Comparison of ENCODE assay signal across 9 cellular contexts in genomic region chr16:66974156-66974931, GRCh38. TPM values are rescaled to one million over a fixed set of nuclear protein-coding genes. Genes with fewer than 3 reads are reported as not detected.
DNase-seq lines count a peak whose midpoint lies in the region; ATAC-seq, FAIRE-seq and TF ChIP-seq lines count a peak whose summit lies in the region.
"Not testable (repeated sequence)": the region's sequence is repeated elsewhere in the genome, so short reads cannot be mapped to it uniquely, and the experiment has no call there.
"Had no signal": no experiment of that assay in that cellular context is flagged by ENCODE, and none has a peak within 500 bp of the region (broad histone marks: within the 10 kb centered on the region; RNA-seq: fewer than 3 reads in every experiment).

No MANE protein-coding gene starts in this region.

- H3K79me2 ChIP-seq in K562 (ENCODE audit: control insufficient read depth, insufficient read depth, low read length); neural progenitor cell (ENCODE audit: low read depth): not testable (repeated sequence)

- FAIRE-seq in K562 (lab: Jason Lieb, UNC): not testable (repeated sequence)

- not testable (repeated sequence) for BruUV-seq in K562 (replicated peaks; lab: Mats Ljungman, UMichigan)

- H3K27ac ChIP-seq in CD8-positive, alpha-beta T cell (ENCODE audit: low read depth, low read length); K562 (ENCODE audit: extremely low read depth, low read depth, low read length); neural progenitor cell: not testable (repeated sequence)

- H3K4me2 ChIP-seq in K562 (ENCODE audit: insufficient read depth, low read length); neural progenitor cell: not testable (repeated sequence)

- H3K27ac Mint-ChIP-seq in CD8-positive, alpha-beta T cell: not testable (repeated sequence)
- H3K27ac Mint-ChIP-seq in T-helper 17 cell (peak overlapping the region; percentile 56), neural progenitor cell (peak overlapping the region; percentile 50)
- H3K27ac Mint-ChIP-seq in activated CD8-positive, alpha-beta T cell treated with anti-CD3 and anti-CD28 coated beads for 36 hours: peak overlapping the region; percentile 58
- H3K27ac Mint-ChIP-seq in activated T-helper 2 cell treated with anti-CD3 and anti-CD28 coated beads, Interferon-gamma antibody, Interleukin-2, Interleukin-4, amounts not matched to agents 10 μg/mL and 5 μg/mL and 100 μg/mL, durations not matched to agents 14 hours and 24 hours and 36 hours: peak overlapping the region; percentile 61

- not testable (repeated sequence) for H3K9me3 ChIP-seq in CD8-positive, alpha-beta T cell (ENCODE audit: low read length); T-helper 17 cell (ENCODE audit: control insufficient read depth, low read length, poor library complexity, severe bottlenecking); K562 (replicated peaks; ENCODE audit: control insufficient read depth, insufficient read depth, low read depth, low read length); neural progenitor cell (ENCODE audit: low read depth)

- H2AFZ ChIP-seq in K562 (ENCODE audit: low read depth, low read length): 0 out of 2 replicates have a peak overlapping the region, but pooled peaks have one; percentile 58
- H2AFZ ChIP-seq in neural progenitor cell (replicated peaks): not testable (repeated sequence)

- WGBS in K562 (ENCODE audit: insufficient coverage, low coverage, missing lambda C conversion rate): 87% methylated on average over 15 of the region's 32 CpGs

- CTCF ChIA-PET in CD8-positive, alpha-beta T cell (lab: Charles Lee): interaction anchor here (1.6 to 7.8 kb wide), 5 partner anchors 11 to 212 kb away, joined by 4 to 80 read pairs (median 54); partner anchors contain the start of genes B3GNT9, EXOC3L1 and MATCAP1
- CTCF ChIA-PET in activated CD8-positive, alpha-beta T cell treated with anti-CD3 and anti-CD28 coated beads for 36 hours (lab: Charles Lee): interaction anchor here (1.1 to 6.2 kb wide), 9 partner anchors 9 to 211 kb away, joined by 3 to 53 read pairs (median 15); partner anchors contain the start of gene CES3
- CTCF ChIA-PET in K562 (lab: Yijun Ruan, JAX; ENCODE audit: low intra/inter-chr PET ratio): not testable (repeated sequence)

- in situ Hi-C loops in K562 (cut with MboI): loop anchor here (25.0 kb wide), 2 partner anchors 188 to 438 kb away; partner anchors contain the start of genes B3GNT9, FBXL8, HSF4 and NOL3

- H3K4me1 ChIP-seq in CD8-positive, alpha-beta T cell (ENCODE audit: insufficient read depth, low read length); neural progenitor cell: not testable (repeated sequence)
- H3K4me1 ChIP-seq in K562 (replicated peaks in 1 of 2; ENCODE audit: control insufficient read depth in 2 of 2, insufficient read depth in 2 of 2, low read length in 2 of 2): peaks cover 6 to 25% of the 10 kb centered on the region in 2 experiments; a peak in 4 of 5 replicates

- not testable (repeated sequence) for H3K9ac ChIP-seq in K562 (ENCODE audit: insufficient read depth in 1 of 2, low read depth in 2 of 2, low read length in 2 of 2); neural progenitor cell

- H3F3A ChIP-seq in neural progenitor cell (ENCODE audit: low read depth): not testable (repeated sequence)

- H3K27me3 ChIP-seq in CD8-positive, alpha-beta T cell (ENCODE audit: insufficient read depth, low read length); neural progenitor cell: not testable (repeated sequence)
- peaks cover 4 to 15% of the 10 kb centered on the region in 2 experiments; a peak in 3 of 5 replicates for H3K27me3 ChIP-seq in K562 (ENCODE audit: control insufficient read depth in 2 of 2, insufficient read depth in 2 of 2, low read length in 2 of 2)

- not testable (repeated sequence) for ATAC-seq in CD8-positive, alpha-beta T cell; T-helper 17 cell; activated CD8-positive, alpha-beta T cell treated with anti-CD3 and anti-CD28 coated beads for 36 hours; K562

- peak overlapping the region; percentile 81 for H3K4me3 Mint-ChIP-seq in CD8-positive, alpha-beta T cell
- peak overlapping the region; percentile 84 for H3K4me3 Mint-ChIP-seq in T-helper 17 cell
- peak overlapping the region; percentile 72 for H3K4me3 Mint-ChIP-seq in activated CD8-positive, alpha-beta T cell treated with anti-CD3 and anti-CD28 coated beads for 36 hours
- H3K4me3 Mint-ChIP-seq in activated T-helper 2 cell treated with anti-CD3 and anti-CD28 coated beads, Interferon-gamma antibody, Interleukin-2, Interleukin-4, amounts not matched to agents 10 μg/mL and 5 μg/mL and 100 μg/mL, durations not matched to agents 14 hours and 24 hours and 36 hours (ENCODE audit: low read depth): peak overlapping the region; percentile 74
- not testable (repeated sequence) for H3K4me3 Mint-ChIP-seq in neural progenitor cell

- not testable (repeated sequence) for H4K20me1 ChIP-seq in K562 (replicated peaks; ENCODE audit: control insufficient read depth, insufficient read depth, low read length); neural progenitor cell (ENCODE audit: low read depth)

- H3K9me1 ChIP-seq in K562 (ENCODE audit: control insufficient read depth, insufficient read depth, low read length): not testable (repeated sequence)

- not testable (repeated sequence) for H3K27me3 Mint-ChIP-seq in CD8-positive, alpha-beta T cell (ENCODE audit: low read depth); T-helper 17 cell; activated CD8-positive, alpha-beta T cell treated with anti-CD3 and anti-CD28 coated beads for 36 hours; activated T-helper 2 cell treated with anti-CD3 and anti-CD28 coated beads, Interferon-gamma antibody, Interleukin-2, Interleukin-4, amounts not matched to agents 10 μg/mL and 5 μg/mL and 100 μg/mL, durations not matched to agents 14 hours and 24 hours and 36 hours (ENCODE audit: low read depth); neural progenitor cell (ENCODE audit: insufficient read depth, low read depth)

- H3K4me3 ChIP-seq in CD8-positive, alpha-beta T cell (ENCODE audit: low read depth, low read length); K562; neural progenitor cell: not testable (repeated sequence)

- not testable (repeated sequence) for H3K36me3 ChIP-seq in CD8-positive, alpha-beta T cell (ENCODE audit: insufficient read depth, low read length); K562 (ENCODE audit: control insufficient read depth, insufficient read depth, low read length); neural progenitor cell

- not testable (repeated sequence) for TF ChIP-seq CTCF in CD8-positive, alpha-beta T cell (IDR thresholded peaks at IDR 0.05); activated CD8-positive, alpha-beta T cell treated with anti-CD3 and anti-CD28 coated beads for 36 hours (IDR thresholded peaks at IDR 0.05); K562 (IDR thresholded peaks at IDR 0.05 in 2 of 3, conservative IDR thresholded peaks at IDR 0.05 in 1 of 3; ENCODE audit: insufficient read depth in 2 of 3, low read depth in 1 of 3, low read length in 3 of 3); neural progenitor cell (IDR thresholded peaks at IDR 0.05)

- not testable (repeated sequence) for TF ChIP-seq RAD21 in K562 (CRISPR knock-in tag; conservative IDR thresholded peaks at IDR 0.05 in 1 of 2, IDR thresholded peaks at IDR 0.05 in 1 of 2)

- peaks cover 11% of the 10 kb centered on the region for H3K4me1 Mint-ChIP-seq in CD8-positive, alpha-beta T cell (ENCODE audit: low read depth)
- H3K4me1 Mint-ChIP-seq in T-helper 17 cell: not testable (repeated sequence)
- peaks cover 30% of the 10 kb centered on the region for H3K4me1 Mint-ChIP-seq in activated CD8-positive, alpha-beta T cell treated with anti-CD3 and anti-CD28 coated beads for 36 hours (ENCODE audit: low read depth)
- peaks cover 36% of the 10 kb centered on the region for H3K4me1 Mint-ChIP-seq in activated T-helper 2 cell treated with anti-CD3 and anti-CD28 coated beads, Interferon-gamma antibody, Interleukin-2, Interleukin-4, amounts not matched to agents 10 μg/mL and 5 μg/mL and 100 μg/mL, durations not matched to agents 14 hours and 24 hours and 36 hours (ENCODE audit: low read depth)
- peaks cover 23% of the 10 kb centered on the region for H3K4me1 Mint-ChIP-seq in neural progenitor cell

- H3K9me3 Mint-ChIP-seq in CD8-positive, alpha-beta T cell; activated CD8-positive, alpha-beta T cell treated with anti-CD3 and anti-CD28 coated beads for 36 hours; activated T-helper 2 cell treated with anti-CD3 and anti-CD28 coated beads, Interferon-gamma antibody, Interleukin-2, Interleukin-4, amounts not matched to agents 10 μg/mL and 5 μg/mL and 100 μg/mL, durations not matched to agents 14 hours and 24 hours and 36 hours; neural progenitor cell: not testable (repeated sequence)

- intact Hi-C loops in CD8-positive, alpha-beta T cell (cut with DNase I, micrococcal nuclease); activated T-helper 2 cell treated with anti-CD3 and anti-CD28 coated beads, Interferon-gamma antibody, Interleukin-2, Interleukin-4, amounts not matched to agents 10 μg/mL and 5 μg/mL and 100 μg/mL, durations not matched to agents 14 hours and 24 hours and 36 hours (cut with micrococcal nuclease): not testable (repeated sequence)
- intact Hi-C loops in activated CD8-positive, alpha-beta T cell treated with anti-CD3 and anti-CD28 coated beads for 36 hours (cut with micrococcal nuclease): loop anchor here (10.0 kb wide), 1 partner anchor 210 kb away; the partner anchor contains the start of gene MATCAP1
- intact Hi-C loops in K562 (cut with micrococcal nuclease): loop anchor here (10.0 kb wide), 1 partner anchor 270 kb away; the partner anchor contains the start of genes FHOD1 and SLC9A5

- TF ChIP-seq POLR2A in K562 (conservative IDR thresholded peaks at IDR 0.05): not testable (repeated sequence)

- DNase-seq in CD8-positive, alpha-beta T cell; T-helper 17 cell; activated CD8-positive, alpha-beta T cell treated with anti-CD3 and anti-CD28 coated beads for 36 hours; activated T-helper 2 cell treated with anti-CD3 and anti-CD28 coated beads, Interferon-gamma antibody, Interleukin-2, Interleukin-4, amounts not matched to agents 10 μg/mL and 5 μg/mL and 100 μg/mL, durations not matched to agents 14 hours and 24 hours and 36 hours (ENCODE audit: low spot score); K562 (ENCODE audit: extremely low read depth in 1 of 4, low spot score in 3 of 4); neural progenitor cell (ENCODE audit: low spot score): not testable (repeated sequence)

- H3K36me3 Mint-ChIP-seq in CD8-positive, alpha-beta T cell; T-helper 17 cell (ENCODE audit: low read depth); activated CD8-positive, alpha-beta T cell treated with anti-CD3 and anti-CD28 coated beads for 36 hours (ENCODE audit: low read depth); activated T-helper 2 cell treated with anti-CD3 and anti-CD28 coated beads, Interferon-gamma antibody, Interleukin-2, Interleukin-4, amounts not matched to agents 10 μg/mL and 5 μg/mL and 100 μg/mL, durations not matched to agents 14 hours and 24 hours and 36 hours (ENCODE audit: low read depth); neural progenitor cell: not testable (repeated sequence)

- TF ChIP-seq EP300 in K562 (IDR thresholded peaks at IDR 0.05; ENCODE audit: low read length): not testable (repeated sequence)

- POLR2A ChIA-PET in CD8-positive, alpha-beta T cell (lab: Charles Lee): not testable (repeated sequence)
- POLR2A ChIA-PET in activated CD8-positive, alpha-beta T cell treated with anti-CD3 and anti-CD28 coated beads for 36 hours (lab: Charles Lee): interaction anchor here (1.0 to 1.4 kb wide), 5 partner anchors 11 to 69 kb away, joined by 3 to 5 read pairs (median 4); partner anchors contain the start of gene CBFB
- POLR2A ChIA-PET in K562 (lab: Yijun Ruan, JAX): interaction anchor here (0.6 to 1.6 kb wide), 2 partner anchors 10 to 31 kb away, joined by 3 to 4 read pairs; no protein-coding TSS in a partner anchor

RNA-seq across cellular contexts. Expression of gene CES3, which starts 13.3 kb away (rescaled TPM):
- total RNA-seq in CD8-positive, alpha-beta T cell: 1 to 10 TPM in 1 of 2 experiments, under 1 TPM in 1; 0.71 to 1.2 TPM
- total RNA-seq in T-helper 17 cell: 1 to 10 TPM in 1 of 2 donors, under 1 TPM in 1; 0.63 to 1.3 TPM
- 1 to 10 TPM; 2.1 to 2.9 TPM for total RNA-seq in activated CD8-positive, alpha-beta T cell treated with anti-CD3 and anti-CD28 coated beads for 36 hours
- total RNA-seq in activated T-helper 2 cell treated with anti-CD3 and anti-CD28 coated beads, Interferon-gamma antibody, Interleukin-2, Interleukin-4, amounts not matched to agents 10 μg/mL and 5 μg/mL and 100 μg/mL, durations not matched to agents 14 hours and 24 hours and 36 hours: 9.4 and 10.6 TPM in 2 replicates
- 3.7 and 10.0 TPM in 2 replicates for total RNA-seq in K562 (2011; cell fraction: chromatin; rRNA removed; ENCODE audit: low replicate concordance)
- total RNA-seq in K562 (2011; cell fraction: nucleolus; rRNA removed): 6.3 and 12.5 TPM in 2 replicates
- total RNA-seq in K562 (2011; cell fraction: nucleoplasm; rRNA removed): 4.3 and 6.3 TPM in 2 replicates
- 0.68 and 2.0 TPM in 2 replicates for total RNA-seq in K562 (2014; rRNA removed)
- 0.61 and 0.65 TPM in 2 replicates for total RNA-seq in K562 (2014; rRNA removed; fragmentation: Illumina TruSeq; extraction: Trizol)
- 1.0 and 1.7 TPM in 2 replicates for total RNA-seq in K562 (2015; rRNA removed; fragmentation: Illumina TruSeq; extraction: Trizol)
- total RNA-seq in K562 (2021): 2.2 and 2.8 TPM in 2 replicates
- 0.60 and 4.4 TPM in 2 replicates for polyA plus RNA-seq in K562 (2011; rRNA removed)
- polyA plus RNA-seq in K562 (2011; cell fraction: cytosol; rRNA removed): 0.57 and 2.3 TPM in 2 replicates
- 8.2 and 24.8 TPM in 2 replicates for polyA plus RNA-seq in K562 (2011; cell fraction: nucleus; rRNA removed)
- 1.2 and 3.3 TPM in 2 replicates for polyA plus RNA-seq in K562 (2012)
- polyA plus RNA-seq in K562 (2014; fragmentation: Illumina TruSeq; extraction: Trizol): 0.98 and 1.2 TPM in 2 replicates
- polyA plus RNA-seq in K562 (2014; fragmentation: Nextera tagmentation; extraction: Ambion mirVana): under 1 TPM; 0.06 TPM
- polyA plus RNA-seq in K562 (2014; rRNA removed): 1.3 and 3.1 TPM in 2 replicates
- 1.1 and 2.1 TPM in 2 replicates for polyA minus RNA-seq in K562 (2011; rRNA and poly(A)+ RNA removed)
- 2.2 TPM in 1 of 2 replicates, not detected in the other for polyA minus RNA-seq in K562 (2011; cell fraction: cytosol; rRNA and poly(A)+ RNA removed)
- 3.6 and 18.4 TPM in 2 replicates for polyA minus RNA-seq in K562 (2011; cell fraction: nucleus; rRNA and poly(A)+ RNA removed)
- total RNA-seq in neural progenitor cell (ENCODE audit: low replicate concordance): 5.7 and 13.4 TPM in 2 replicates

RNA-seq across cellular contexts. Expression of gene CES4A, which starts 14.0 kb away (rescaled TPM):
- 1 to 10 TPM; 5.6 TPM for total RNA-seq in CD8-positive, alpha-beta T cell
- total RNA-seq in T-helper 17 cell (10 to 100 TPM; 17.8 to 20.0 TPM), K562 (2014; rRNA removed) (0.09 TPM in 1 of 2 replicates, not detected in the other), K562 (2014; rRNA removed; fragmentation: Illumina TruSeq; extraction: Trizol) (not detected in 2 replicates), K562 (2015; rRNA removed; fragmentation: Illumina TruSeq; extraction: Trizol) (not detected in 2 replicates), K562 (2021) (0.20 TPM in 1 of 2 replicates, not detected in the other), neural progenitor cell (ENCODE audit: low replicate concordance) (0.22 and 1.8 TPM in 2 replicates)
- total RNA-seq in activated CD8-positive, alpha-beta T cell treated with anti-CD3 and anti-CD28 coated beads for 36 hours: 1 to 10 TPM; 4.5 to 5.9 TPM
- total RNA-seq in activated T-helper 2 cell treated with anti-CD3 and anti-CD28 coated beads, Interferon-gamma antibody, Interleukin-2, Interleukin-4, amounts not matched to agents 10 μg/mL and 5 μg/mL and 100 μg/mL, durations not matched to agents 14 hours and 24 hours and 36 hours: 29.8 and 30.1 TPM in 2 replicates
- 0.58 and 1.8 TPM in 2 replicates for total RNA-seq in K562 (2011; cell fraction: chromatin; rRNA removed; ENCODE audit: low replicate concordance)
- 0.13 and 0.83 TPM in 2 replicates for total RNA-seq in K562 (2011; cell fraction: nucleolus; rRNA removed)
- total RNA-seq in K562 (2011; cell fraction: nucleoplasm; rRNA removed): 0.61 and 1.7 TPM in 2 replicates
- polyA plus RNA-seq in K562 (2011; rRNA removed) (0.04 and 0.11 TPM in 2 replicates), K562 (2014; fragmentation: Illumina TruSeq; extraction: Trizol) (not detected in 2 replicates), K562 (2014; fragmentation: Nextera tagmentation; extraction: Ambion mirVana) (under 1 TPM in 1 of 2 experiments, not detected in 1; 0.13 TPM), K562 (2014; rRNA removed) (not detected in 2 replicates)
- polyA plus RNA-seq in K562 (2011; cell fraction: cytosol; rRNA removed): 0.12 TPM in 1 of 2 replicates, not detected in the other
- 0.22 and 0.54 TPM in 2 replicates for polyA plus RNA-seq in K562 (2011; cell fraction: nucleus; rRNA removed)
- 0.03 and 0.10 TPM in 2 replicates for polyA plus RNA-seq in K562 (2012)
- not detected in 2 replicates for polyA minus RNA-seq in K562 (2011; rRNA and poly(A)+ RNA removed)
- not detected in 2 replicates for polyA minus RNA-seq in K562 (2011; cell fraction: cytosol; rRNA and poly(A)+ RNA removed)
- not detected in 2 replicates for polyA minus RNA-seq in K562 (2011; cell fraction: nucleus; rRNA and poly(A)+ RNA removed)

RNA-seq across cellular contexts. Expression of gene CES2, which starts 39.0 kb away (rescaled TPM):
- total RNA-seq in CD8-positive, alpha-beta T cell: 10 to 100 TPM; 62.9 to 67.0 TPM
- total RNA-seq in T-helper 17 cell: 10 to 100 TPM; 33.1 to 36.8 TPM
- total RNA-seq in activated CD8-positive, alpha-beta T cell treated with anti-CD3 and anti-CD28 coated beads for 36 hours: 10 to 100 TPM; 24.7 to 24.9 TPM
- 35.3 and 36.8 TPM in 2 replicates for total RNA-seq in activated T-helper 2 cell treated with anti-CD3 and anti-CD28 coated beads, Interferon-gamma antibody, Interleukin-2, Interleukin-4, amounts not matched to agents 10 μg/mL and 5 μg/mL and 100 μg/mL, durations not matched to agents 14 hours and 24 hours and 36 hours
- total RNA-seq in K562 (2011; cell fraction: chromatin; rRNA removed; ENCODE audit: low replicate concordance): 47.2 and 114 TPM in 2 replicates
- 82.2 and 90.6 TPM in 2 replicates for total RNA-seq in K562 (2011; cell fraction: nucleolus; rRNA removed)
- 50.4 and 59.2 TPM in 2 replicates for total RNA-seq in K562 (2011; cell fraction: nucleoplasm; rRNA removed)
- 35.0 and 38.1 TPM in 2 replicates for total RNA-seq in K562 (2014; rRNA removed)
- 15.2 and 16.8 TPM in 2 replicates for total RNA-seq in K562 (2014; rRNA removed; fragmentation: Illumina TruSeq; extraction: Trizol)
- total RNA-seq in K562 (2015; rRNA removed; fragmentation: Illumina TruSeq; extraction: Trizol): 23.6 and 24.4 TPM in 2 replicates
- total RNA-seq in K562 (2021): 33.5 and 37.9 TPM in 2 replicates
- 14.0 and 14.1 TPM in 2 replicates for polyA plus RNA-seq in K562 (2011; rRNA removed)
- polyA plus RNA-seq in K562 (2011; cell fraction: cytosol; rRNA removed): 14.0 and 32.8 TPM in 2 replicates
- polyA plus RNA-seq in K562 (2011; cell fraction: nucleus; rRNA removed): 17.8 and 25.2 TPM in 2 replicates
- polyA plus RNA-seq in K562 (2012): 22.3 and 36.1 TPM in 2 replicates
- polyA plus RNA-seq in K562 (2014; fragmentation: Illumina TruSeq; extraction: Trizol): 24.9 and 28.4 TPM in 2 replicates
- 1 to 10 TPM; 2.2 to 2.4 TPM for polyA plus RNA-seq in K562 (2014; fragmentation: Nextera tagmentation; extraction: Ambion mirVana)
- polyA plus RNA-seq in K562 (2014; rRNA removed): 27.7 and 28.3 TPM in 2 replicates
- polyA minus RNA-seq in K562 (2011; rRNA and poly(A)+ RNA removed): 11.9 and 18.9 TPM in 2 replicates
- polyA minus RNA-seq in K562 (2011; cell fraction: cytosol; rRNA and poly(A)+ RNA removed): 22.0 and 22.2 TPM in 2 replicates
- 44.2 and 45.3 TPM in 2 replicates for polyA minus RNA-seq in K562 (2011; cell fraction: nucleus; rRNA and poly(A)+ RNA removed)
- 11.1 and 20.9 TPM in 2 replicates for total RNA-seq in neural progenitor cell (ENCODE audit: low replicate concordance)

RNA-seq across cellular contexts. Expression of gene CIAO2B, which starts 40.1 kb away (rescaled TPM):
- total RNA-seq in CD8-positive, alpha-beta T cell: 10 to 100 TPM; 55.0 to 58.2 TPM
- total RNA-seq in T-helper 17 cell (10 to 100 TPM; 50.3 to 51.0 TPM), K562 (2014; rRNA removed) (147 and 189 TPM in 2 replicates), K562 (2014; rRNA removed; fragmentation: Illumina TruSeq; extraction: Trizol) (57.6 and 86.8 TPM in 2 replicates), K562 (2015; rRNA removed; fragmentation: Illumina TruSeq; extraction: Trizol) (104 and 111 TPM in 2 replicates), K562 (2021) (99.4 and 104 TPM in 2 replicates), neural progenitor cell (ENCODE audit: low replicate concordance) (55.5 and 76.0 TPM in 2 replicates)
- total RNA-seq in activated CD8-positive, alpha-beta T cell treated with anti-CD3 and anti-CD28 coated beads for 36 hours: 100 to 1,000 TPM; 150 to 162 TPM
- 161 and 165 TPM in 2 replicates for total RNA-seq in activated T-helper 2 cell treated with anti-CD3 and anti-CD28 coated beads, Interferon-gamma antibody, Interleukin-2, Interleukin-4, amounts not matched to agents 10 μg/mL and 5 μg/mL and 100 μg/mL, durations not matched to agents 14 hours and 24 hours and 36 hours
- 10.4 and 40.1 TPM in 2 replicates for total RNA-seq in K562 (2011; cell fraction: chromatin; rRNA removed; ENCODE audit: low replicate concordance)
- 65.7 and 75.7 TPM in 2 replicates for total RNA-seq in K562 (2011; cell fraction: nucleolus; rRNA removed)
- total RNA-seq in K562 (2011; cell fraction: nucleoplasm; rRNA removed): 39.2 and 45.6 TPM in 2 replicates
- polyA plus RNA-seq in K562 (2011; rRNA removed) (146 and 161 TPM in 2 replicates), K562 (2014; fragmentation: Illumina TruSeq; extraction: Trizol) (113 and 154 TPM in 2 replicates), K562 (2014; fragmentation: Nextera tagmentation; extraction: Ambion mirVana) (100 to 1,000 TPM; 104 to 122 TPM), K562 (2014; rRNA removed) (182 and 250 TPM in 2 replicates)
- polyA plus RNA-seq in K562 (2011; cell fraction: cytosol; rRNA removed): 295 and 471 TPM in 2 replicates
- 117 and 133 TPM in 2 replicates for polyA plus RNA-seq in K562 (2011; cell fraction: nucleus; rRNA removed)
- 198 and 206 TPM in 2 replicates for polyA plus RNA-seq in K562 (2012)
- 67.2 and 95.6 TPM in 2 replicates for polyA minus RNA-seq in K562 (2011; rRNA and poly(A)+ RNA removed)
- polyA minus RNA-seq in K562 (2011; cell fraction: cytosol; rRNA and poly(A)+ RNA removed): 68.9 and 80.4 TPM in 2 replicates
- polyA minus RNA-seq in K562 (2011; cell fraction: nucleus; rRNA and poly(A)+ RNA removed): 16.6 and 19.4 TPM in 2 replicates

RNA-seq across cellular contexts. Expression of gene RRAD, which starts 49.0 kb away (rescaled TPM):
- total RNA-seq in CD8-positive, alpha-beta T cell: under 1 TPM; 0.67 to 0.76 TPM
- total RNA-seq in T-helper 17 cell: under 1 TPM; 0.52 to 0.67 TPM
- 1 to 10 TPM in 1 of 2 experiments, under 1 TPM in 1; 0.61 to 1.1 TPM for total RNA-seq in activated CD8-positive, alpha-beta T cell treated with anti-CD3 and anti-CD28 coated beads for 36 hours
- total RNA-seq in activated T-helper 2 cell treated with anti-CD3 and anti-CD28 coated beads, Interferon-gamma antibody, Interleukin-2, Interleukin-4, amounts not matched to agents 10 μg/mL and 5 μg/mL and 100 μg/mL, durations not matched to agents 14 hours and 24 hours and 36 hours: 1.2 and 1.8 TPM in 2 replicates
- total RNA-seq in K562 (2011; cell fraction: chromatin; rRNA removed; ENCODE audit: low replicate concordance): not detected in 2 replicates
- total RNA-seq in K562 (2011; cell fraction: nucleolus; rRNA removed): 0.79 and 1.2 TPM in 2 replicates
- total RNA-seq in K562 (2011; cell fraction: nucleoplasm; rRNA removed): 0.44 TPM in 1 of 2 replicates, not detected in the other
- total RNA-seq in K562 (2014; rRNA removed): 0.09 and 0.12 TPM in 2 replicates
- not detected in 2 replicates for total RNA-seq in K562 (2014; rRNA removed; fragmentation: Illumina TruSeq; extraction: Trizol)
- total RNA-seq in K562 (2015; rRNA removed; fragmentation: Illumina TruSeq; extraction: Trizol): not detected in 2 replicates
- 0.13 and 0.16 TPM in 2 replicates for total RNA-seq in K562 (2021)
- 0.05 and 0.20 TPM in 2 replicates for polyA plus RNA-seq in K562 (2011; rRNA removed)
- polyA plus RNA-seq in K562 (2011; cell fraction: cytosol; rRNA removed): 0.28 and 0.65 TPM in 2 replicates
- polyA plus RNA-seq in K562 (2011; cell fraction: nucleus; rRNA removed): 0.20 and 0.71 TPM in 2 replicates
- 0.12 and 1.1 TPM in 2 replicates for polyA plus RNA-seq in K562 (2012)
- polyA plus RNA-seq in K562 (2014; fragmentation: Illumina TruSeq; extraction: Trizol): not detected in 2 replicates
- polyA plus RNA-seq in K562 (2014; fragmentation: Nextera tagmentation; extraction: Ambion mirVana): not detected
- polyA plus RNA-seq in K562 (2014; rRNA removed): 0.12 TPM in 1 of 2 replicates, not detected in the other
- 0.14 TPM in 1 of 2 replicates, not detected in the other for polyA minus RNA-seq in K562 (2011; rRNA and poly(A)+ RNA removed)
- 0.95 TPM in 1 of 2 replicates, not detected in the other for polyA minus RNA-seq in K562 (2011; cell fraction: cytosol; rRNA and poly(A)+ RNA removed)
- 0.22 TPM in 1 of 2 replicates, not detected in the other for polyA minus RNA-seq in K562 (2011; cell fraction: nucleus; rRNA and poly(A)+ RNA removed)
- total RNA-seq in neural progenitor cell (ENCODE audit: low replicate concordance): 0.12 and 0.24 TPM in 2 replicates
- total RNA-seq: G401, H1 had no signal
- polyA plus RNA-seq: IgD-negative memory B cell had no signal
